ENCODE assay signal across 1 cellular context in genomic region chr14:92793709-92794546, GRCh38.
TF ChIP-seq lines count a peak whose summit lies in the region.

A gene with protein sequence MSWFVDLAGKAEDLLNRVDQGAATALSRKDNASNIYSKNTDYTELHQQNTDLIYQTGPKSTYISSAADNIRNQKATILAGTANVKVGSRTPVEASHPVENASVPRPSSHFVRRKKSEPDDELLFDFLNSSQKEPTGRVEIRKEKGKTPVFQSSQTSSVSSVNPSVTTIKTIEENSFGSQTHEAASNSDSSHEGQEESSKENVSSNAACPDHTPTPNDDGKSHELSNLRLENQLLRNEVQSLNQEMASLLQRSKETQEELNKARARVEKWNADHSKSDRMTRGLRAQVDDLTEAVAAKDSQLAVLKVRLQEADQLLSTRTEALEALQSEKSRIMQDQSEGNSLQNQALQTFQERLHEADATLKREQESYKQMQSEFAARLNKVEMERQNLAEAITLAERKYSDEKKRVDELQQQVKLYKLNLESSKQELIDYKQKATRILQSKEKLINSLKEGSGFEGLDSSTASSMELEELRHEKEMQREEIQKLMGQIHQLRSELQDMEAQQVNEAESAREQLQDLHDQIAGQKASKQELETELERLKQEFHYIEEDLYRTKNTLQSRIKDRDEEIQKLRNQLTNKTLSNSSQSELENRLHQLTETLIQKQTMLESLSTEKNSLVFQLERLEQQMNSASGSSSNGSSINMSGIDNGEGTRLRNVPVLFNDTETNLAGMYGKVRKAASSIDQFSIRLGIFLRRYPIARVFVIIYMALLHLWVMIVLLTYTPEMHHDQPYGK (plus strand): TSS chr14:92794305. CDS start chr14:92797438, 3,133 bp downstream.

TF ChIP-seq in liver, 16 proteins besides CTCF, POLR2A, EP300 and RAD21 (continued from another document):
- no peak for TF ChIP-seq REST (IDR thresholded peaks at IDR 0.05)
- TF ChIP-seq HNF4A (conservative IDR thresholded peaks at IDR 0.05) = peak in 1 of 2 donors; percentile 24
- peak; percentile 9 for TF ChIP-seq FOXA1 (IDR thresholded peaks at IDR 0.05)
- no peak for TF ChIP-seq JUND (IDR thresholded peaks at IDR 0.05)
